Comparison of ENCODE assay signal across 8 cellular contexts in genomic region chr1:223811634-223812101, GRCh38. TPM values are rescaled to one million over a fixed set of nuclear protein-coding genes. Genes with fewer than 3 reads are reported as not detected.
A peak's percentile ranks its signal among the peaks of the same experiment; 100 is the strongest.
DNase-seq lines count a peak whose midpoint lies in the region; ATAC-seq and TF ChIP-seq lines count a peak whose summit lies in the region.

No MANE protein-coding gene starts in this region.

- H3K9me3 ChIP-seq in adipocyte (ENCODE audit: control insufficient read depth, low read length) = peaks cover 3% of the 10 kb centered on the region
- H3K9me3 ChIP-seq in aorta (ENCODE audit: control insufficient read depth, low read length) = no peaks in the 10 kb centered on the region

- no peak for ATAC-seq in aorta (ENCODE audit: low FRiP score)

- WGBS in aorta, 2 donors = 36 to 41% methylated on average over 3 of the region's 3 CpGs

- H3K9me3 Mint-ChIP-seq in immature natural killer cell = peaks cover 0 to 1% (median 0%) of the 10 kb centered on the region in 6 donors
- no peaks in the 10 kb centered on the region for H3K9me3 Mint-ChIP-seq in type B pancreatic cell

- H3K4me3 Mint-ChIP-seq in immature natural killer cell (no peak overlapping the region), type B pancreatic cell (no peak overlapping the region)

- peak; percentile 61 for TF ChIP-seq CTCF in type B pancreatic cell (conservative IDR thresholded peaks at IDR 0.05)

- H3K27me3 ChIP-seq in adipocyte (replicated peaks; ENCODE audit: control insufficient read depth, insufficient read depth, low read length) = no peaks in the 10 kb centered on the region
- H3K27me3 ChIP-seq in aorta (ENCODE audit: control insufficient read depth in 1 of 2, insufficient read depth in 2 of 2, low read length in 1 of 2) = no peaks in the 10 kb centered on the region

- no peak overlapping the region for H3K27ac Mint-ChIP-seq in immature natural killer cell
- peak overlapping the region; percentile 36 for H3K27ac Mint-ChIP-seq in type B pancreatic cell

- H3K4me3 ChIP-seq in adipocyte (ENCODE audit: low read length) (no peak overlapping the region), aorta (ENCODE audit: low read length in 2 of 2) (no peak overlapping the region)

- intact Hi-C loops in aorta (cut with DNase I) = loop anchor here in 1 of 2 donors (5.0 kb wide), 1 partner anchor 36 kb away; the partner anchor contains the start of gene TP53BP2

- H3K27me3 Mint-ChIP-seq in immature natural killer cell (ENCODE audit: low read depth in 3 of 3) = peaks cover 0 to 2% (median 2%) of the 10 kb centered on the region in 3 donors
- no peaks in the 10 kb centered on the region for H3K27me3 Mint-ChIP-seq in type B pancreatic cell

- H3K9ac ChIP-seq in adipocyte (ENCODE audit: low read length) = no peak overlapping the region

- no peak overlapping the region for H3K27ac ChIP-seq in aorta (ENCODE audit: low read depth in 1 of 2, low read length in 2 of 2)

- peaks cover 6 to 15% of the 10 kb centered on the region in 2 donors for H3K4me1 Mint-ChIP-seq in immature natural killer cell
- H3K4me1 Mint-ChIP-seq in type B pancreatic cell (ENCODE audit: unreplicated experiment) = peaks cover 7% of the 10 kb centered on the region

- H3K36me3 ChIP-seq in adipocyte (ENCODE audit: control insufficient read depth, insufficient read depth, low read length, severe bottlenecking) (peaks cover 24% of the 10 kb centered on the region), aorta (ENCODE audit: control insufficient read depth in 1 of 2, insufficient read depth in 2 of 2, low read length in 1 of 2) (peaks cover 1 to 3% of the 10 kb centered on the region in 2 donors)

- H3K36me3 Mint-ChIP-seq in immature natural killer cell (peaks cover 25 to 29% (median 26%) of the 10 kb centered on the region in 3 donors), type B pancreatic cell (peaks cover 39% of the 10 kb centered on the region)

- peaks cover 16% of the 10 kb centered on the region for H3K4me1 ChIP-seq in adipocyte (ENCODE audit: control insufficient read depth, insufficient read depth, low read length)
- peaks cover 0 to 6% of the 10 kb centered on the region in 2 donors for H3K4me1 ChIP-seq in aorta (ENCODE audit: control insufficient read depth in 1 of 2, insufficient read depth in 2 of 2, low read length in 2 of 2)

- DNase-seq in DMS 273 (lab: John Stamatoyannopoulos, UW; ENCODE audit: unreplicated experiment) (peak; percentile 62), DMS 273 treated with DMSO at 0.1 percent for 48 hours (lab: John Stamatoyannopoulos, UW) (no peak), LoVo (ENCODE audit: low spot score) (peak; percentile 9), adipocyte (ENCODE audit: low read depth) (peak; percentile 70), immature natural killer cell (peak in 2 of 3 donors; percentile 14 to 36), type B pancreatic cell (ENCODE audit: extremely low spot score, unreplicated experiment) (no peak), putamen (ENCODE audit: low spot score) (no peak), aorta (no peak)

RNA-seq across cellular contexts. Expression of gene TP53BP2, which starts 34.1 kb away (rescaled TPM):
- polyA plus RNA-seq in immature natural killer cell (10 to 100 TPM in 1 of 3 donors, 1 to 10 TPM in 2; 3.5 to 16.7 (median 5.2) TPM), aorta (10 to 100 TPM; 10.3 to 22.3 TPM)
- total RNA-seq in type B pancreatic cell (ENCODE audit: low replicate concordance) (51.3 and 67.2 TPM in 2 replicates), aorta (10 to 100 TPM; 60.6 to 83.9 TPM)

Comparison
In these comparisons a context has a peak if more than half of its experiments do, and no peak if none do; other contexts are left out.
1. DNase-seq: peak in DMS 273 (single experiment), LoVo (single experiment), adipocyte (single experiment) and immature natural killer cell (2 of 3); none in DMS 273 treated with DMSO at 0.1 percent for 48 hours (single experiment), type B pancreatic cell (single experiment), putamen (single experiment) and aorta (0 of 2).